ENCODE assay signal across 12 cellular contexts in the genomic region with DNA sequence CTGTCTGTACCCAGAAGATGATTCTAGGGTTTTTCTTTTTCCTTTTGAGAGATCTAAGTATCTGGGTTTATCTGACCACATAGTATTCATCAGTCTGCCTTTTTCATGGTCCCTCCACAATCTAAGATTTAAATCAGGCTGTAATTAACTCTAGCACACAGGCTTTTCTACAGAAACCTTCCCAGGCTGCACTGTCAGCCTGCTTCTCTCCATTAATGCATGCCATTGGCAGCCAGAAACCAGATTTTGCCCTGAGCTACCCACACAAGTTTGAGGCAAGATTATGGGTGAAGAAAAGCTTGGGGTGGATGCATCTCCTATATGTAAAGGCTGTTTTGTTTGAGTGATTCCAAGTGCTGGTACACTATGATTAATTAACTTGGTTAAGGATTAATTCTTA. TPM values are rescaled to one million over a fixed set of nuclear protein-coding genes. Genes with fewer than 3 reads are reported as not detected.
A peak's percentile ranks its signal among the peaks of the same experiment; 100 is the strongest.
DNase-seq lines count a peak whose midpoint lies in the region; ATAC-seq and TF ChIP-seq lines count a peak whose summit lies in the region.
"Had no signal": no experiment of that assay in that cellular context is flagged by ENCODE, and none has a peak within 500 bp of the region (broad histone marks: within the 10 kb centered on the region; RNA-seq: fewer than 3 reads in every experiment).

No MANE protein-coding gene starts in this region.

- no peak overlapping the region for H3K4me3 ChIP-seq in thoracic aorta

- peak overlapping the region; percentile 100 for H3K27ac Mint-ChIP-seq in T-helper 17 cell

- H3K4me3 Mint-ChIP-seq in T-helper 17 cell: peak overlapping the region; percentile 77
- H3K4me3 Mint-ChIP-seq: neural crest cell had no signal

- no peak for ATAC-seq in T-helper 17 cell
- peak; percentile 65 for ATAC-seq in thoracic aorta (ENCODE audit: insufficient number of reproducible peaks, low FRiP score, low read depth)
- no peak for ATAC-seq in GM18502 (IDR thresholded peaks at IDR 0.05; ENCODE audit: poor library complexity, unreplicated experiment)
- no peak for ATAC-seq in GM19395 (IDR thresholded peaks at IDR 0.05; ENCODE audit: unreplicated experiment)

- peaks cover 6% of the 10 kb centered on the region for H3K36me3 Mint-ChIP-seq in T-helper 17 cell (ENCODE audit: low read depth)

- no peaks in the 10 kb centered on the region for H3K27me3 ChIP-seq in thoracic aorta (replicated peaks; ENCODE audit: insufficient read depth)

- no peaks in the 10 kb centered on the region for H3K27me3 Mint-ChIP-seq in T-helper 17 cell

- H3K4me1 ChIP-seq in thoracic aorta (ENCODE audit: control insufficient read depth in 1 of 2, low read depth in 2 of 2): peaks cover 4 to 11% of the 10 kb centered on the region in 2 donors

- no peak for TF ChIP-seq CTCF in thoracic aorta (IDR thresholded peaks at IDR 0.05)

- H3K36me3 ChIP-seq in thoracic aorta: no peaks in the 10 kb centered on the region

- H3K27ac ChIP-seq in thoracic aorta: no peak overlapping the region

- H3K9me3 ChIP-seq in T-helper 17 cell (ENCODE audit: control insufficient read depth, low read length, poor library complexity, severe bottlenecking) (no peaks in the 10 kb centered on the region), thoracic aorta (no peaks in the 10 kb centered on the region)

- peak; percentile 28 for DNase-seq in activated CD8-positive, alpha-beta memory T cell treated with anti-CD3 and anti-CD28 coated beads for 24 hours
- no peak for DNase-seq in activated CD8-positive, alpha-beta memory T cell treated with anti-CD3 and anti-CD28 coated beads, Interleukin-2, amount 50 U/mL, for 4 hours
- DNase-seq in T-helper 17 cell: no peak
- DNase-seq in islet precursor cell: peak; percentile 75
- no peak for DNase-seq in thoracic aorta (ENCODE audit: low spot score)
- no peak for DNase-seq in HuH-7.5 (ENCODE audit: low spot score)
- DNase-seq: activated CD4-positive, alpha-beta T cell treated with anti-CD3 and anti-CD28 coated beads for 48 hours; caudate nucleus; glutamatergic neuron had no signal

- peaks cover 44% of the 10 kb centered on the region for H3K4me1 Mint-ChIP-seq in T-helper 17 cell

RNA-seq across cellular contexts. Expression of a gene that starts 45.7 kb away (rescaled TPM):
- total RNA-seq in T-helper 17 cell (100 to 1,000 TPM; 292 to 348 TPM), thoracic aorta (10 to 100 TPM; 32.8 to 59.9 TPM)

Comparison
In these comparisons a context has a peak if more than half of its experiments do, and no peak if none do; other contexts are left out.
1. DNase-seq: peak in activated CD8-positive, alpha-beta memory T cell treated with anti-CD3 and anti-CD28 coated beads for 24 hours (single experiment) and islet precursor cell (single experiment); none in activated CD8-positive, alpha-beta memory T cell treated with anti-CD3 and anti-CD28 coated beads, Interleukin-2, amount 50 U/mL, for 4 hours (single experiment), T-helper 17 cell (0 of 3), thoracic aorta (single experiment) and HuH-7.5 (single experiment).
2. RNA of a gene that starts 45.7 kb away (total RNA-seq): 292 to 348 TPM in T-helper 17 cell; 32.8 to 59.9 TPM in thoracic aorta; every median in the first group is over 4 times any median in the second.